In genomic region chr17:21275047-21275578, GRCh38 we compare ENCODE assay signal across 8 cellular contexts. TPM values are rescaled to one million over a fixed set of nuclear protein-coding genes. Genes with fewer than 3 reads are reported as not detected.
A peak's percentile ranks its signal among the peaks of the same experiment; 100 is the strongest.
DNase-seq lines count a peak whose midpoint lies in the region; ATAC-seq and TF ChIP-seq lines count a peak whose summit lies in the region.

No MANE protein-coding gene starts in this region.

- ATAC-seq in HG02938 (IDR thresholded peaks at IDR 0.05; ENCODE audit: unreplicated experiment) (peak; percentile 15), left lobe of liver (no peak), HG03520 (IDR thresholded peaks at IDR 0.05; ENCODE audit: unreplicated experiment) (no peak), left colon (no peak)

- H3K9me3 Mint-ChIP-seq in activated T-helper 2 cell treated with anti-CD3 and anti-CD28 coated beads, Interferon-gamma antibody, Interleukin-2, Interleukin-4, amounts not matched to agents 10 μg/mL and 5 μg/mL and 100 μg/mL, durations not matched to agents 14 hours and 24 hours and 36 hours = no peaks in the 10 kb centered on the region
- H3K9me3 Mint-ChIP-seq in type B pancreatic cell = no peaks in the 10 kb centered on the region

- no peaks in the 10 kb centered on the region for H3K27me3 Mint-ChIP-seq in activated T-helper 2 cell treated with anti-CD3 and anti-CD28 coated beads, Interferon-gamma antibody, Interleukin-2, Interleukin-4, amounts not matched to agents 10 μg/mL and 5 μg/mL and 100 μg/mL, durations not matched to agents 14 hours and 24 hours and 36 hours (ENCODE audit: low read depth)
- H3K27me3 Mint-ChIP-seq in type B pancreatic cell = peaks cover 20% of the 10 kb centered on the region

- intact Hi-C loops in activated T-helper 2 cell treated with anti-CD3 and anti-CD28 coated beads, Interferon-gamma antibody, Interleukin-2, Interleukin-4, amounts not matched to agents 10 μg/mL and 5 μg/mL and 100 μg/mL, durations not matched to agents 14 hours and 24 hours and 36 hours (cut with micrococcal nuclease) = no loop called here
- intact Hi-C loops in left colon (cut with DNase I, micrococcal nuclease) = no loop called here

- no peak for TF ChIP-seq CTCF in type B pancreatic cell (conservative IDR thresholded peaks at IDR 0.05)

- DNase-seq in DMS 273 treated with DMSO at 0.1 percent for 48 hours (lab: John Stamatoyannopoulos, UW) (peak; percentile 20), left lobe of liver (ENCODE audit: low spot score) (peak; percentile 52), type B pancreatic cell (ENCODE audit: extremely low spot score, unreplicated experiment) (no peak), cortex of kidney (lab: John Stamatoyannopoulos, UW) (no peak), left colon (no peak)
- DNase-seq in activated T-helper 2 cell treated with anti-CD3 and anti-CD28 coated beads, Interferon-gamma antibody, Interleukin-2, Interleukin-4, amounts not matched to agents 10 μg/mL and 5 μg/mL and 100 μg/mL, durations not matched to agents 14 hours and 24 hours and 36 hours (ENCODE audit: low spot score) = no peak

- no peaks in the 10 kb centered on the region for H3K36me3 Mint-ChIP-seq in activated T-helper 2 cell treated with anti-CD3 and anti-CD28 coated beads, Interferon-gamma antibody, Interleukin-2, Interleukin-4, amounts not matched to agents 10 μg/mL and 5 μg/mL and 100 μg/mL, durations not matched to agents 14 hours and 24 hours and 36 hours (ENCODE audit: low read depth)
- no peaks in the 10 kb centered on the region for H3K36me3 Mint-ChIP-seq in type B pancreatic cell

- no peak overlapping the region for H3K27ac Mint-ChIP-seq in activated T-helper 2 cell treated with anti-CD3 and anti-CD28 coated beads, Interferon-gamma antibody, Interleukin-2, Interleukin-4, amounts not matched to agents 10 μg/mL and 5 μg/mL and 100 μg/mL, durations not matched to agents 14 hours and 24 hours and 36 hours
- no peak overlapping the region for H3K27ac Mint-ChIP-seq in type B pancreatic cell

- peaks cover 27% of the 10 kb centered on the region for H3K4me1 Mint-ChIP-seq in activated T-helper 2 cell treated with anti-CD3 and anti-CD28 coated beads, Interferon-gamma antibody, Interleukin-2, Interleukin-4, amounts not matched to agents 10 μg/mL and 5 μg/mL and 100 μg/mL, durations not matched to agents 14 hours and 24 hours and 36 hours (ENCODE audit: low read depth)
- H3K4me1 Mint-ChIP-seq in type B pancreatic cell (ENCODE audit: unreplicated experiment) = peaks cover 9% of the 10 kb centered on the region

- H3K4me3 Mint-ChIP-seq in activated T-helper 2 cell treated with anti-CD3 and anti-CD28 coated beads, Interferon-gamma antibody, Interleukin-2, Interleukin-4, amounts not matched to agents 10 μg/mL and 5 μg/mL and 100 μg/mL, durations not matched to agents 14 hours and 24 hours and 36 hours (ENCODE audit: low read depth) = peak overlapping the region; percentile 47
- peak overlapping the region; percentile 87 for H3K4me3 Mint-ChIP-seq in type B pancreatic cell

RNA-seq across cellular contexts. Expression of gene MAP2K3, which starts 9.4 kb away (rescaled TPM):
- 149 and 157 TPM in 2 replicates for total RNA-seq in activated T-helper 2 cell treated with anti-CD3 and anti-CD28 coated beads, Interferon-gamma antibody, Interleukin-2, Interleukin-4, amounts not matched to agents 10 μg/mL and 5 μg/mL and 100 μg/mL, durations not matched to agents 14 hours and 24 hours and 36 hours
- total RNA-seq in left lobe of liver (71.5 TPM), type B pancreatic cell (ENCODE audit: low replicate concordance) (23.6 and 27.5 TPM in 2 replicates), left colon (10 to 100 TPM; 74.2 to 75.8 TPM)

RNA-seq across cellular contexts. Expression of gene NATD1, which starts 21.9 kb away (rescaled TPM):
- total RNA-seq in activated T-helper 2 cell treated with anti-CD3 and anti-CD28 coated beads, Interferon-gamma antibody, Interleukin-2, Interleukin-4, amounts not matched to agents 10 μg/mL and 5 μg/mL and 100 μg/mL, durations not matched to agents 14 hours and 24 hours and 36 hours = 1.4 and 1.6 TPM in 2 replicates
- 5.9 TPM for total RNA-seq in left lobe of liver
- total RNA-seq in type B pancreatic cell (ENCODE audit: low replicate concordance) = 9.8 and 10.7 TPM in 2 replicates
- 1 to 10 TPM; 3.1 to 5.6 TPM for total RNA-seq in left colon

Comparison
In these comparisons a context has a peak if more than half of its experiments do, and no peak if none do; other contexts are left out.
1. DNase-seq: peak in DMS 273 treated with DMSO at 0.1 percent for 48 hours (single experiment) and left lobe of liver (single experiment); none in activated T-helper 2 cell treated with anti-CD3 and anti-CD28 coated beads, Interferon-gamma antibody, Interleukin-2, Interleukin-4, amounts not matched to agents 10 μg/mL and 5 μg/mL and 100 μg/mL, durations not matched to agents 14 hours and 24 hours and 36 hours (single experiment), type B pancreatic cell (single experiment), cortex of kidney (single experiment) and left colon (0 of 2).